Comparison of ENCODE assay signal across 1 cellular context in the genomic region with DNA sequence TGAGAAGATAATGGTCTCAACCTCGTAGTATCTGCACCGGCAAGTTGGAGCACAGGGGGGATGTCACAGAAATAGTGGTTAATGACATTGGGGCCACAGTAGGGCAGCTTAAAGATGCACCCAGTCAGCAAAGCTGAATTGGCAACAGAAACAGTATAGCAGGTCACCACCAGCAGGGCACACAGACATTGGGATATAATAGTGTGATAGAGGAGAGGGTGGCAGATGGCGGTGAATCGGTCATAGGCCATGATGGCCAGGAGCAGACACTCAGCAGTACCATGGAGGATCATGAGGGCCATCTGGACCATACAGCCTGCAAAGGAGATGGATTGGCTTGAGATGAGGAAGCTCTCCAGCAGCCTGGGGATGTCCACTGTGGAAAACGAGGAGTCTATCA.
TF ChIP-seq lines count a peak whose summit lies in the region.

No MANE protein-coding gene starts in this region.

TF ChIP-seq in H1, 55 proteins besides CTCF, POLR2A, EP300 and RAD21 (continued from another document):
- TF ChIP-seq, protein P1, sequence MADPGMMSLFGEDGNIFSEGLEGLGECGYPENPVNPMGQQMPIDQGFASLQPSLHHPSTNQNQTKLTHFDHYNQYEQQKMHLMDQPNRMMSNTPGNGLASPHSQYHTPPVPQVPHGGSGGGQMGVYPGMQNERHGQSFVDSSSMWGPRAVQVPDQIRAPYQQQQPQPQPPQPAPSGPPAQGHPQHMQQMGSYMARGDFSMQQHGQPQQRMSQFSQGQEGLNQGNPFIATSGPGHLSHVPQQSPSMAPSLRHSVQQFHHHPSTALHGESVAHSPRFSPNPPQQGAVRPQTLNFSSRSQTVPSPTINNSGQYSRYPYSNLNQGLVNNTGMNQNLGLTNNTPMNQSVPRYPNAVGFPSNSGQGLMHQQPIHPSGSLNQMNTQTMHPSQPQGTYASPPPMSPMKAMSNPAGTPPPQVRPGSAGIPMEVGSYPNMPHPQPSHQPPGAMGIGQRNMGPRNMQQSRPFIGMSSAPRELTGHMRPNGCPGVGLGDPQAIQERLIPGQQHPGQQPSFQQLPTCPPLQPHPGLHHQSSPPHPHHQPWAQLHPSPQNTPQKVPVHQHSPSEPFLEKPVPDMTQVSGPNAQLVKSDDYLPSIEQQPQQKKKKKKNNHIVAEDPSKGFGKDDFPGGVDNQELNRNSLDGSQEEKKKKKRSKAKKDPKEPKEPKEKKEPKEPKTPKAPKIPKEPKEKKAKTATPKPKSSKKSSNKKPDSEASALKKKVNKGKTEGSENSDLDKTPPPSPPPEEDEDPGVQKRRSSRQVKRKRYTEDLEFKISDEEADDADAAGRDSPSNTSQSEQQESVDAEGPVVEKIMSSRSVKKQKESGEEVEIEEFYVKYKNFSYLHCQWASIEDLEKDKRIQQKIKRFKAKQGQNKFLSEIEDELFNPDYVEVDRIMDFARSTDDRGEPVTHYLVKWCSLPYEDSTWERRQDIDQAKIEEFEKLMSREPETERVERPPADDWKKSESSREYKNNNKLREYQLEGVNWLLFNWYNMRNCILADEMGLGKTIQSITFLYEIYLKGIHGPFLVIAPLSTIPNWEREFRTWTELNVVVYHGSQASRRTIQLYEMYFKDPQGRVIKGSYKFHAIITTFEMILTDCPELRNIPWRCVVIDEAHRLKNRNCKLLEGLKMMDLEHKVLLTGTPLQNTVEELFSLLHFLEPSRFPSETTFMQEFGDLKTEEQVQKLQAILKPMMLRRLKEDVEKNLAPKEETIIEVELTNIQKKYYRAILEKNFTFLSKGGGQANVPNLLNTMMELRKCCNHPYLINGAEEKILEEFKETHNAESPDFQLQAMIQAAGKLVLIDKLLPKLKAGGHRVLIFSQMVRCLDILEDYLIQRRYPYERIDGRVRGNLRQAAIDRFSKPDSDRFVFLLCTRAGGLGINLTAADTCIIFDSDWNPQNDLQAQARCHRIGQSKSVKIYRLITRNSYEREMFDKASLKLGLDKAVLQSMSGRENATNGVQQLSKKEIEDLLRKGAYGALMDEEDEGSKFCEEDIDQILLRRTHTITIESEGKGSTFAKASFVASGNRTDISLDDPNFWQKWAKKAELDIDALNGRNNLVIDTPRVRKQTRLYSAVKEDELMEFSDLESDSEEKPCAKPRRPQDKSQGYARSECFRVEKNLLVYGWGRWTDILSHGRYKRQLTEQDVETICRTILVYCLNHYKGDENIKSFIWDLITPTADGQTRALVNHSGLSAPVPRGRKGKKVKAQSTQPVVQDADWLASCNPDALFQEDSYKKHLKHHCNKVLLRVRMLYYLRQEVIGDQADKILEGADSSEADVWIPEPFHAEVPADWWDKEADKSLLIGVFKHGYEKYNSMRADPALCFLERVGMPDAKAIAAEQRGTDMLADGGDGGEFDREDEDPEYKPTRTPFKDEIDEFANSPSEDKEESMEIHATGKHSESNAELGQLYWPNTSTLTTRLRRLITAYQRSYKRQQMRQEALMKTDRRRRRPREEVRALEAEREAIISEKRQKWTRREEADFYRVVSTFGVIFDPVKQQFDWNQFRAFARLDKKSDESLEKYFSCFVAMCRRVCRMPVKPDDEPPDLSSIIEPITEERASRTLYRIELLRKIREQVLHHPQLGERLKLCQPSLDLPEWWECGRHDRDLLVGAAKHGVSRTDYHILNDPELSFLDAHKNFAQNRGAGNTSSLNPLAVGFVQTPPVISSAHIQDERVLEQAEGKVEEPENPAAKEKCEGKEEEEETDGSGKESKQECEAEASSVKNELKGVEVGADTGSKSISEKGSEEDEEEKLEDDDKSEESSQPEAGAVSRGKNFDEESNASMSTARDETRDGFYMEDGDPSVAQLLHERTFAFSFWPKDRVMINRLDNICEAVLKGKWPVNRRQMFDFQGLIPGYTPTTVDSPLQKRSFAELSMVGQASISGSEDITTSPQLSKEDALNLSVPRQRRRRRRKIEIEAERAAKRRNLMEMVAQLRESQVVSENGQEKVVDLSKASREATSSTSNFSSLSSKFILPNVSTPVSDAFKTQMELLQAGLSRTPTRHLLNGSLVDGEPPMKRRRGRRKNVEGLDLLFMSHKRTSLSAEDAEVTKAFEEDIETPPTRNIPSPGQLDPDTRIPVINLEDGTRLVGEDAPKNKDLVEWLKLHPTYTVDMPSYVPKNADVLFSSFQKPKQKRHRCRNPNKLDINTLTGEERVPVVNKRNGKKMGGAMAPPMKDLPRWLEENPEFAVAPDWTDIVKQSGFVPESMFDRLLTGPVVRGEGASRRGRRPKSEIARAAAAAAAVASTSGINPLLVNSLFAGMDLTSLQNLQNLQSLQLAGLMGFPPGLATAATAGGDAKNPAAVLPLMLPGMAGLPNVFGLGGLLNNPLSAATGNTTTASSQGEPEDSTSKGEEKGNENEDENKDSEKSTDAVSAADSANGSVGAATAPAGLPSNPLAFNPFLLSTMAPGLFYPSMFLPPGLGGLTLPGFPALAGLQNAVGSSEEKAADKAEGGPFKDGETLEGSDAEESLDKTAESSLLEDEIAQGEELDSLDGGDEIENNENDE (IDR thresholded peaks at IDR 0.05; ENCODE audit: insufficient replicate concordance, low read length) = no peak
- no peak for TF ChIP-seq CBX5 (IDR thresholded peaks at IDR 0.05; ENCODE audit: low read depth, low read length)
- no peak for TF ChIP-seq SRF (IDR thresholded peaks at IDR 0.05; ENCODE audit: low read depth, low read length)
- no peak for TF ChIP-seq GABPA (IDR thresholded peaks at IDR 0.05; ENCODE audit: borderline replicate concordance, insufficient read depth, low read length)
- TF ChIP-seq EGR1 (IDR thresholded peaks at IDR 0.05; ENCODE audit: borderline replicate concordance, low read depth, low read length) = no peak
